10 cellular contexts compared by ENCODE assay signal in genomic region chr6:170132561-170132991, GRCh38.
"Had no signal": no experiment of that assay in that cellular context is flagged by ENCODE, and none has a peak within 500 bp of the region (broad histone marks: within the 10 kb centered on the region; RNA-seq: fewer than 3 reads in every experiment).

No MANE protein-coding gene starts in this region.

- H3K9me3 ChIP-seq: esophagus muscularis mucosa, pancreas had no signal

- H3K36me3 ChIP-seq: esophagus muscularis mucosa, pancreas, SJSA1 had no signal

- H3K4me1 ChIP-seq: pancreas, SJSA1 had no signal

- H3K27ac ChIP-seq: esophagus muscularis mucosa, pancreas, SJSA1 had no signal

- DNase-seq: activated CD8-positive, alpha-beta T cell treated with anti-CD3 and anti-CD28 coated beads for 36 hours; activated T-cell treated with anti-CD3 and anti-CD28 coated beads for 4 hours; amniotic stem cell; immature natural killer cell; small intestine; SW 1271; trophoblast cell had no signal

- H3K4me3 ChIP-seq: esophagus muscularis mucosa, pancreas, SJSA1 had no signal

- H3K27me3 ChIP-seq: esophagus muscularis mucosa, pancreas, SJSA1 had no signal
